In genomic region chr21:25912402-25912746, GRCh38 we compare ENCODE assay signal across 25 cellular contexts.
DNase-seq lines count a peak whose midpoint lies in the region; ATAC-seq and TF ChIP-seq lines count a peak whose summit lies in the region.
"Had no signal": no experiment of that assay in that cellular context is flagged by ENCODE, and none has a peak within 500 bp of the region (broad histone marks: within the 10 kb centered on the region; RNA-seq: fewer than 3 reads in every experiment).

No MANE protein-coding gene starts in this region.

- no peak for DNase-seq in Panc1 (ENCODE audit: low read depth, low spot score)
- peak; percentile 16 for DNase-seq in choroid plexus epithelial cell (ENCODE audit: low read depth)
- no peak for DNase-seq in right lobe of liver
- no peak for DNase-seq in GM19240 (ENCODE audit: insufficient read length, low spot score)
- DNase-seq in SIG-M5 (lab: John Stamatoyannopoulos, UW): no peak
- no peak for DNase-seq in vagina (ENCODE audit: extremely low spot score in 2 of 2)
- DNase-seq: activated CD4-positive, alpha-beta T cell treated with anti-CD3 and anti-CD28 coated beads for 4 hours; activated naive CD4-positive, alpha-beta T cell treated with anti-CD3 and anti-CD28 coated beads, Interleukin-2, amount 10 ng/mL, durations not matched to agents 7 days and 5 days; amniotic stem cell; central memory CD4-positive, alpha-beta T cell; effector CD4-positive, alpha-beta T cell; lower lobe of right lung; NCI-H1694; NCI-H2171 treated with DMSO at 0.1 percent for 48 hours; NCI-H524; occipital lobe; SK-N-SH; stimulated activated CD4-positive, alpha-beta T cell treated with anti-CD3 and anti-CD28 coated beads, Interleukin-1b, Interleukin-23, amount 100 ng/mL, for 48 hours; T-helper 2 cell had no signal

- H3K27ac ChIP-seq in Panc1 (ENCODE audit: low read length): peak overlapping the region; percentile 29; the same call in 1 of the 2 replicates
- peak overlapping the region in 2 of 3 donors; percentile 30 to 51 for H3K27ac ChIP-seq in right lobe of liver
- H3K27ac ChIP-seq in temporal lobe (ENCODE audit: low read depth, low read length): peak overlapping the region; percentile 82
- no peak overlapping the region for H3K27ac ChIP-seq in vagina
- H3K27ac ChIP-seq: HL-60, lower lobe of right lung, RWPE1, skin epidermis, suprapubic skin had no signal

- TF ChIP-seq CTCF in Panc1 (IDR thresholded peaks at IDR 0.05) (no peak), choroid plexus epithelial cell (conservative IDR thresholded peaks at IDR 0.05; ENCODE audit: low read depth, low read length) (no peak), right lobe of liver (IDR thresholded peaks at IDR 0.05) (no peak), vagina (IDR thresholded peaks at IDR 0.05) (no peak)

- no peaks in the 10 kb centered on the region for H3K9me3 ChIP-seq in Panc1 (ENCODE audit: control insufficient read depth, insufficient read depth, low read depth, low read length)
- H3K9me3 ChIP-seq in right lobe of liver: no peaks in the 10 kb centered on the region
- no peaks in the 10 kb centered on the region for H3K9me3 ChIP-seq in vagina
- H3K9me3 ChIP-seq: lower lobe of right lung, SK-N-SH, suprapubic skin had no signal

- in situ Hi-C loops in Panc1 (cut with HindIII; ENCODE audit: low pct_unique_long_range_greater_than_20kb, low sequenced_read_pairs): no loop called here

- no peak for TF ChIP-seq POLR2A in right lobe of liver (IDR thresholded peaks at IDR 0.05)
- no peak for TF ChIP-seq POLR2A in vagina (IDR thresholded peaks at IDR 0.05)

- CTCF ChIA-PET in Panc1 (lab: Charles Lee): no interaction called here

- H3K27me3 ChIP-seq in Panc1 (ENCODE audit: control insufficient read depth, insufficient read depth, low read length) (no peaks in the 10 kb centered on the region), right lobe of liver (no peaks in the 10 kb centered on the region), vagina (no peaks in the 10 kb centered on the region)
- H3K27me3 ChIP-seq: suprapubic skin had no signal

- peaks cover 9% of the 10 kb centered on the region for H3K4me1 ChIP-seq in Panc1 (ENCODE audit: control insufficient read depth, insufficient read depth, low read length)
- H3K4me1 ChIP-seq in right lobe of liver: peaks cover 0 to 23% (median 8%) of the 10 kb centered on the region in 4 donors
- H3K4me1 ChIP-seq in vagina: peaks cover 17% of the 10 kb centered on the region

- POLR2A ChIA-PET in Panc1 (lab: Charles Lee): no interaction called here

- H3K4me3 ChIP-seq in Panc1 (ENCODE audit: low read depth in 2 of 2, low read length in 2 of 2): no peak overlapping the region
- no peak overlapping the region for H3K4me3 ChIP-seq in choroid plexus epithelial cell (ENCODE audit: low read depth, low read length)
- H3K4me3 ChIP-seq in right lobe of liver: peak overlapping the region in 1 of 3 donors; percentile 4
- no peak overlapping the region for H3K4me3 ChIP-seq in vagina
- H3K4me3 ChIP-seq: lower lobe of right lung, skin epidermis, suprapubic skin had no signal

- intact Hi-C loops in Panc1 (cut with micrococcal nuclease; ENCODE audit: unreplicated experiment): no loop called here
- intact Hi-C loops in right lobe of liver (cut with DNase I): no loop called here
- intact Hi-C loops in vagina (cut with DNase I): no loop called here

- BruUV-seq in Panc1 (replicated peaks; lab: Mats Ljungman, UMichigan): no TSS peak

- no peak for ATAC-seq in Panc1
- peak; percentile 68 to 75 (median 70) for ATAC-seq in right lobe of liver
- ATAC-seq: HCT116, lower lobe of right lung had no signal

- H3K36me3 ChIP-seq in Panc1 (ENCODE audit: control insufficient read depth, insufficient read depth, low read length) (no peaks in the 10 kb centered on the region), right lobe of liver (no peaks in the 10 kb centered on the region), vagina (no peaks in the 10 kb centered on the region)

- 17% methylated on average over 2 of the region's 2 CpGs for WGBS in right lobe of liver (ENCODE audit: insufficient coverage, low coverage, low lambda C conversion rate, missing lambda C conversion rate)
